Comparison of ENCODE assay signal across 8 cellular contexts in genomic region chr1:15501208-15502032, GRCh38. TPM values are rescaled to one million over a fixed set of nuclear protein-coding genes. Genes with fewer than 3 reads are reported as not detected.
A peak's percentile ranks its signal among the peaks of the same experiment; 100 is the strongest.
DNase-seq lines count a peak whose midpoint lies in the region; ATAC-seq, FAIRE-seq and TF ChIP-seq lines count a peak whose summit lies in the region.

No MANE protein-coding gene starts in this region.

- in situ Hi-C loops in KBM-7 (cut with MboI; ENCODE audit: low pct_unique_long_range_greater_than_20kb, low sequenced_read_pairs): no loop called here

- no peak for FAIRE-seq in D721Med (lab: Jason Lieb, UNC)

- ATAC-seq in GM18505 (IDR thresholded peaks at IDR 0.05; ENCODE audit: unreplicated experiment): no peak
- no peak for ATAC-seq in HG03196 (IDR thresholded peaks at IDR 0.05; ENCODE audit: unreplicated experiment)

- peak; percentile 89 for TF ChIP-seq CTCF in D721Med (IDR thresholded peaks at IDR 0.05; ENCODE audit: insufficient read depth, missing control alignments)

- peak; percentile 63 for DNase-seq in D721Med (ENCODE audit: insufficient read length, low spot score)
- peak; percentile 61 for DNase-seq in KBM-7
- peak; percentile 78 for DNase-seq in OCI-M1 (lab: John Stamatoyannopoulos, UW)
- peak; percentile 9 for DNase-seq in activated T-helper 1 cell treated with Interleukin-2 at 50 U/mL for 16 hours (ENCODE audit: low read depth)
- DNase-seq in glomerular visceral epithelial cell (ENCODE audit: extremely low spot score): peak; percentile 34
- DNase-seq in posterior vena cava (ENCODE audit: low spot score): peak; percentile 80

- intact Hi-C loops in posterior vena cava (cut with DNase I): no loop called here

- TF ChIP-seq POLR2A in GM18505 (IDR thresholded peaks at IDR 0.05; ENCODE audit: borderline replicate concordance, extremely low read depth, insufficient read depth, insufficient read length): no peak

RNA-seq across cellular contexts. Expression of gene CASP9, which starts 22.6 kb away (rescaled TPM):
- total RNA-seq in posterior vena cava: 10 to 100 TPM in 1 of 2 donors, 1 to 10 TPM in 1; 9.7 to 10.8 TPM

RNA-seq across cellular contexts. Expression of gene DNAJC16, which starts 25.2 kb away (rescaled TPM):
- total RNA-seq in posterior vena cava: 10 to 100 TPM; 12.4 to 14.2 TPM

RNA-seq across cellular contexts. Expression of gene CELA2B, which starts 25.5 kb away (rescaled TPM):
- under 1 TPM in 1 of 2 donors, not detected in 1; 0.33 TPM for total RNA-seq in posterior vena cava

RNA-seq across cellular contexts. Expression of gene CELA2A, which starts 44.9 kb away (rescaled TPM):
- total RNA-seq in posterior vena cava: 1 to 10 TPM in 1 of 2 donors, not detected in 1; 1.6 TPM

Comparison
In these comparisons a context has a peak if more than half of its experiments do, and no peak if none do; other contexts are left out.
1. DNase-seq: peak in every context shown above with its lines; median percentile 80 in posterior vena cava; 78 in OCI-M1; 63 in D721Med; 61 in KBM-7; 34 in glomerular visceral epithelial cell; 9 in activated T-helper 1 cell treated with Interleukin-2 at 50 U/mL for 16 hours.